In the genomic region with DNA sequence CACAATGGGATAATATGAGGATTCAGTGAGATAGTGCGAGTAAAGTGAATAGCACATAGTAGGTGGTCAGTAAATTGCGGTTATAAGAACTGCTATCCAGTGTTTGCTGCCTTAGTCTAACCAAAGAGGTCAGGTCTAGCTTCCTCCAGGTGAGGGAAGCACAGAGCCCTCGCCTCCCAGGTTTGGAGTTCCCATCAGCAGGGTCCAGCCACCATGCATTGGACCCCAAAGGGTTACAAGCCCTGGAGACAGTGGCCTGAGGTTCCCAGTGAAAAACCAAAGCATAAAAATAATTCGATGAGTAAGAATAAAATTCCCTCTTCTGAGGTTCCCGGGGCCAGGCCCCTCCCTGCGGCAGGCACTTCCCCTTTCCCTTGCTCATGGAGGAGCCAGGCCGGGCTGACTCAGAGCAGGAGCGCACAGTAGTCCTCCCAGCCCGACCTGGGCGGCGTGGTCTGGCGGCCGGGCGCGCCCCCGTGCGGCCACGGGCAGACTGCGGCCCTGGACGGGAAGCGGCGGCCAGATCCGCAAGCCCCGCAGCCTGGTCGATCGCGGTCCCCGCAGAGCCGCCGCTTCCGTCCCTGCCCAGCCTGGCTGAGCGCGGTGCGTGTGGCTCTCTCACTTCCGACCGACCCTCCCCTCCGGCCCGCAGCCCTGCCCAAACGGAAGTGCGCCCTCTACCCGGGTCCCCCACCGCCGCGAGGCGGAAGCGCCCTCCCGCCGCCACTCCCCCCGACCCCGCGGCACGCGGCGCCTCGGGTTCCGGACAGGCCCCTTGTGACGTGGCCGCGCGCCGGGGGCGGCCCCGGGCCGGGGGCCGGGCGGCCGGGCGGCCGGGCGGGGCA, we compare ENCODE assay signal across 1 cellular context.
A peak's percentile ranks its signal among the peaks of the same experiment; 100 is the strongest.
TF ChIP-seq lines count a peak whose summit lies in the region.

A gene (plus strand): TSS at position 845 of the 845 bp plus-strand sequence. CDS start 1,505 bp downstream, outside the sequence.

TF ChIP-seq in HEK293, 187 proteins besides CTCF, POLR2A, EP300 and RAD21 (continued from another document and continues in another):
- TF ChIP-seq ZNF521 (tag by site-specific recombination; IDR thresholded peaks at IDR 0.05) (no peak), ZNF221 (tag by site-specific recombination; IDR thresholded peaks at IDR 0.05; ENCODE audit: borderline replicate concordance) (peak; percentile 7; the same call in 1 of the 2 replicates), KLF1 (tag by site-specific recombination; IDR thresholded peaks at IDR 0.05) (no peak), IKZF3 (tag by site-specific recombination; IDR thresholded peaks at IDR 0.05) (peak; percentile 92), ZFP69B (tag by site-specific recombination; IDR thresholded peaks at IDR 0.05) (0 out of 2 replicates have a peak, but pooled peaks have one; percentile 16), WT1 (tag by site-specific recombination; IDR thresholded peaks at IDR 0.05) (no peak), FEZF1 (tag by site-specific recombination; IDR thresholded peaks at IDR 0.05) (no peak), KLF16 (tag by site-specific recombination; IDR thresholded peaks at IDR 0.05) (peak; percentile 70; the same call in 1 of the 2 replicates), ZBTB17 (tag by site-specific recombination; IDR thresholded peaks at IDR 0.05) (peak; percentile 67), KLF9 (tag by site-specific recombination; IDR thresholded peaks at IDR 0.05; ENCODE audit: low read depth) (peak; percentile 24; the same call in 1 of the 2 replicates), EGR2 (tag by site-specific recombination; IDR thresholded peaks at IDR 0.05; ENCODE audit: low read depth) (no peak), ZNF266 (tag by site-specific recombination; IDR thresholded peaks at IDR 0.05; ENCODE audit: low read depth) (no peak), PRDM1 (tag by site-specific recombination; IDR thresholded peaks at IDR 0.05) (0 out of 2 replicates have a peak, but pooled peaks have one; percentile 18), ZSCAN23 (tag by site-specific recombination; IDR thresholded peaks at IDR 0.05) (no peak), GLIS1 (tag by site-specific recombination; IDR thresholded peaks at IDR 0.05) (peak; percentile 30; the same call in 1 of the 2 replicates), ZNF777 (tag by site-specific recombination; IDR thresholded peaks at IDR 0.05; ENCODE audit: borderline replicate concordance) (no peak), YY1 (tag by site-specific recombination; IDR thresholded peaks at IDR 0.05) (0 out of 2 replicates have a peak, but pooled peaks have one; percentile 43), ZNF140 (tag by site-specific recombination; IDR thresholded peaks at IDR 0.05) (no peak), ZIC2 (tag by site-specific recombination; IDR thresholded peaks at IDR 0.05) (no peak), ZNF629 (tag by site-specific recombination; IDR thresholded peaks at IDR 0.05) (peak; percentile 76), ZNF19 (tag by site-specific recombination; IDR thresholded peaks at IDR 0.05; ENCODE audit: low read depth) (no peak), ZNF48 (tag by site-specific recombination; IDR thresholded peaks at IDR 0.05) (no peak), ZNF37A (tag by site-specific recombination; IDR thresholded peaks at IDR 0.05) (no peak), BCL11A (tag by site-specific recombination; IDR thresholded peaks at IDR 0.05; ENCODE audit: low read depth) (no peak)
- TF ChIP-seq, protein P1, sequence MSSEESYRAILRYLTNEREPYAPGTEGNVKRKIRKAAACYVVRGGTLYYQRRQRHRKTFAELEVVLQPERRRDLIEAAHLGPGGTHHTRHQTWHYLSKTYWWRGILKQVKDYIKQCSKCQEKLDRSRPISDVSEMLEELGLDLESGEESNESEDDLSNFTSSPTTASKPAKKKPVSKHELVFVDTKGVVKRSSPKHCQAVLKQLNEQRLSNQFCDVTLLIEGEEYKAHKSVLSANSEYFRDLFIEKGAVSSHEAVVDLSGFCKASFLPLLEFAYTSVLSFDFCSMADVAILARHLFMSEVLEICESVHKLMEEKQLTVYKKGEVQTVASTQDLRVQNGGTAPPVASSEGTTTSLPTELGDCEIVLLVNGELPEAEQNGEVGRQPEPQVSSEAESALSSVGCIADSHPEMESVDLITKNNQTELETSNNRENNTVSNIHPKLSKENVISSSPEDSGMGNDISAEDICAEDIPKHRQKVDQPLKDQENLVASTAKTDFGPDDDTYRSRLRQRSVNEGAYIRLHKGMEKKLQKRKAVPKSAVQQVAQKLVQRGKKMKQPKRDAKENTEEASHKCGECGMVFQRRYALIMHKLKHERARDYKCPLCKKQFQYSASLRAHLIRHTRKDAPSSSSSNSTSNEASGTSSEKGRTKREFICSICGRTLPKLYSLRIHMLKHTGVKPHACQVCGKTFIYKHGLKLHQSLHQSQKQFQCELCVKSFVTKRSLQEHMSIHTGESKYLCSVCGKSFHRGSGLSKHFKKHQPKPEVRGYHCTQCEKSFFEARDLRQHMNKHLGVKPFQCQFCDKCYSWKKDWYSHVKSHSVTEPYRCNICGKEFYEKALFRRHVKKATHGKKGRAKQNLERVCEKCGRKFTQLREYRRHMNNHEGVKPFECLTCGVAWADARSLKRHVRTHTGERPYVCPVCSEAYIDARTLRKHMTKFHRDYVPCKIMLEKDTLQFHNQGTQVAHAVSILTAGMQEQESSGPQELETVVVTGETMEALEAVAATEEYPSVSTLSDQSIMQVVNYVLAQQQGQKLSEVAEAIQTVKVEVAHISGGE (tag by site-specific recombination; conservative IDR thresholded peaks at IDR 0.05; ENCODE audit: low read depth), result peak; percentile 98
- TF ChIP-seq, protein P2, sequence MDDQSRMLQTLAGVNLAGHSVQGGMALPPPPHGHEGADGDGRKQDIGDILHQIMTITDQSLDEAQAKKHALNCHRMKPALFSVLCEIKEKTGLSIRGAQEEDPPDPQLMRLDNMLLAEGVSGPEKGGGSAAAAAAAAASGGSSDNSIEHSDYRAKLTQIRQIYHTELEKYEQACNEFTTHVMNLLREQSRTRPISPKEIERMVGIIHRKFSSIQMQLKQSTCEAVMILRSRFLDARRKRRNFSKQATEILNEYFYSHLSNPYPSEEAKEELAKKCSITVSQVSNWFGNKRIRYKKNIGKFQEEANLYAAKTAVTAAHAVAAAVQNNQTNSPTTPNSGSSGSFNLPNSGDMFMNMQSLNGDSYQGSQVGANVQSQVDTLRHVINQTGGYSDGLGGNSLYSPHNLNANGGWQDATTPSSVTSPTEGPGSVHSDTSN (CRISPR knock-in tag; IDR thresholded peaks at IDR 0.05), result peak; percentile 88
- TF ChIP-seq, protein P3, sequence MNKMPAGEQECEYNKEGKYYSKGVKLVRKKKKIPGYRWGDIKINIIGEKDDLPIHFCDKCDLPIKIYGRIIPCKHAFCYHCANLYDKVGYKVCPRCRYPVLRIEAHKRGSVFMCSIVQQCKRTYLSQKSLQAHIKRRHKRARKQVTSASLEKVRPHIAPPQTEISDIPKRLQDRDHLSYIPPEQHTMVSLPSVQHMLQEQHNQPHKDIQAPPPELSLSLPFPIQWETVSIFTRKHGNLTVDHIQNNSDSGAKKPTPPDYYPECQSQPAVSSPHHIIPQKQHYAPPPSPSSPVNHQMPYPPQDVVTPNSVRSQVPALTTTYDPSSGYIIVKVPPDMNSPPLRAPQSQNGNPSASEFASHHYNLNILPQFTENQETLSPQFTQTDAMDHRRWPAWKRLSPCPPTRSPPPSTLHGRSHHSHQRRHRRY (tag by site-specific recombination; IDR thresholded peaks at IDR 0.05), result no peak
- TF ChIP-seq, protein P4, sequence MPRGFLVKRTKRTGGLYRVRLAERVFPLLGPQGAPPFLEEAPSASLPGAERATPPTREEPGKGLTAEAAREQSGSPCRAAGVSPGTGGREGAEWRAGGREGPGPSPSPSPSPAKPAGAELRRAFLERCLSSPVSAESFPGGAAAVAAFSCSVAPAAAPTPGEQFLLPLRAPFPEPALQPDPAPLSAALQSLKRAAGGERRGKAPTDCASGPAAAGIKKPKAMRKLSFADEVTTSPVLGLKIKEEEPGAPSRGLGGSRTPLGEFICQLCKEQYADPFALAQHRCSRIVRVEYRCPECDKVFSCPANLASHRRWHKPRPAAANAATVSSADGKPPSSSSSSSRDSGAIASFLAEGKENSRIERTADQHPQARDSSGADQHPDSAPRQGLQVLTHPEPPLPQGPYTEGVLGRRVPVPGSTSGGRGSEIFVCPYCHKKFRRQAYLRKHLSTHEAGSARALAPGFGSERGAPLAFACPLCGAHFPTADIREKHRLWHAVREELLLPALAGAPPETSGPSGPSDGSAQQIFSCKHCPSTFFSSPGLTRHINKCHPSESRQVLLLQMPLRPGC (tag by site-specific recombination; IDR thresholded peaks at IDR 0.05), result 0 out of 2 replicates have a peak, but pooled peaks have one; percentile 33
- TF ChIP-seq, protein P5, sequence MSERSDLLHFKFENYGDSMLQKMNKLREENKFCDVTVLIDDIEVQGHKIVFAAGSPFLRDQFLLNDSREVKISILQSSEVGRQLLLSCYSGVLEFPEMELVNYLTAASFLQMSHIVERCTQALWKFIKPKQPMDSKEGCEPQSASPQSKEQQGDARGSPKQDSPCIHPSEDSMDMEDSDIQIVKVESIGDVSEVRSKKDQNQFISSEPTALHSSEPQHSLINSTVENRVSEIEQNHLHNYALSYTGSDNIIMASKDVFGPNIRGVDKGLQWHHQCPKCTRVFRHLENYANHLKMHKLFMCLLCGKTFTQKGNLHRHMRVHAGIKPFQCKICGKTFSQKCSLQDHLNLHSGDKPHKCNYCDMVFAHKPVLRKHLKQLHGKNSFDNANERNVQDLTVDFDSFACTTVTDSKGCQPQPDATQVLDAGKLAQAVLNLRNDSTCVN (tag by site-specific recombination; optimal IDR thresholded peaks at IDR 0.05), result peak; percentile 88
- TF ChIP-seq, protein P6, sequence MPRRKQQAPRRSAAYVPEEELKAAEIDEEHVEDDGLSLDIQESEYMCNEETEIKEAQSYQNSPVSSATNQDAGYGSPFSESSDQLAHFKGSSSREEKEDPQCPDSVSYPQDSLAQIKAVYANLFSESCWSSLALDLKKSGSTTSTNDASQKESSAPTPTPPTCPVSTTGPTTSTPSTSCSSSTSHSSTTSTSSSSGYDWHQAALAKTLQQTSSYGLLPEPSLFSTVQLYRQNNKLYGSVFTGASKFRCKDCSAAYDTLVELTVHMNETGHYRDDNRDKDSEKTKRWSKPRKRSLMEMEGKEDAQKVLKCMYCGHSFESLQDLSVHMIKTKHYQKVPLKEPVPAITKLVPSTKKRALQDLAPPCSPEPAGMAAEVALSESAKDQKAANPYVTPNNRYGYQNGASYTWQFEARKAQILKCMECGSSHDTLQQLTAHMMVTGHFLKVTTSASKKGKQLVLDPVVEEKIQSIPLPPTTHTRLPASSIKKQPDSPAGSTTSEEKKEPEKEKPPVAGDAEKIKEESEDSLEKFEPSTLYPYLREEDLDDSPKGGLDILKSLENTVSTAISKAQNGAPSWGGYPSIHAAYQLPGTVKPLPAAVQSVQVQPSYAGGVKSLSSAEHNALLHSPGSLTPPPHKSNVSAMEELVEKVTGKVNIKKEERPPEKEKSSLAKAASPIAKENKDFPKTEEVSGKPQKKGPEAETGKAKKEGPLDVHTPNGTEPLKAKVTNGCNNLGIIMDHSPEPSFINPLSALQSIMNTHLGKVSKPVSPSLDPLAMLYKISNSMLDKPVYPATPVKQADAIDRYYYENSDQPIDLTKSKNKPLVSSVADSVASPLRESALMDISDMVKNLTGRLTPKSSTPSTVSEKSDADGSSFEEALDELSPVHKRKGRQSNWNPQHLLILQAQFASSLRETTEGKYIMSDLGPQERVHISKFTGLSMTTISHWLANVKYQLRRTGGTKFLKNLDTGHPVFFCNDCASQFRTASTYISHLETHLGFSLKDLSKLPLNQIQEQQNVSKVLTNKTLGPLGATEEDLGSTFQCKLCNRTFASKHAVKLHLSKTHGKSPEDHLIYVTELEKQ (tag by site-specific recombination; IDR thresholded peaks at IDR 0.05; ENCODE audit: borderline replicate concordance), result no peak
- TF ChIP-seq, protein P7, sequence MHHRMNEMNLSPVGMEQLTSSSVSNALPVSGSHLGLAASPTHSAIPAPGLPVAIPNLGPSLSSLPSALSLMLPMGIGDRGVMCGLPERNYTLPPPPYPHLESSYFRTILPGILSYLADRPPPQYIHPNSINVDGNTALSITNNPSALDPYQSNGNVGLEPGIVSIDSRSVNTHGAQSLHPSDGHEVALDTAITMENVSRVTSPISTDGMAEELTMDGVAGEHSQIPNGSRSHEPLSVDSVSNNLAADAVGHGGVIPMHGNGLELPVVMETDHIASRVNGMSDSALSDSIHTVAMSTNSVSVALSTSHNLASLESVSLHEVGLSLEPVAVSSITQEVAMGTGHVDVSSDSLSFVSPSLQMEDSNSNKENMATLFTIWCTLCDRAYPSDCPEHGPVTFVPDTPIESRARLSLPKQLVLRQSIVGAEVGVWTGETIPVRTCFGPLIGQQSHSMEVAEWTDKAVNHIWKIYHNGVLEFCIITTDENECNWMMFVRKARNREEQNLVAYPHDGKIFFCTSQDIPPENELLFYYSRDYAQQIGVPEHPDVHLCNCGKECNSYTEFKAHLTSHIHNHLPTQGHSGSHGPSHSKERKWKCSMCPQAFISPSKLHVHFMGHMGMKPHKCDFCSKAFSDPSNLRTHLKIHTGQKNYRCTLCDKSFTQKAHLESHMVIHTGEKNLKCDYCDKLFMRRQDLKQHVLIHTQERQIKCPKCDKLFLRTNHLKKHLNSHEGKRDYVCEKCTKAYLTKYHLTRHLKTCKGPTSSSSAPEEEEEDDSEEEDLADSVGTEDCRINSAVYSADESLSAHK (tag by site-specific recombination; IDR thresholded peaks at IDR 0.05), result no peak
- TF ChIP-seq, protein P8, sequence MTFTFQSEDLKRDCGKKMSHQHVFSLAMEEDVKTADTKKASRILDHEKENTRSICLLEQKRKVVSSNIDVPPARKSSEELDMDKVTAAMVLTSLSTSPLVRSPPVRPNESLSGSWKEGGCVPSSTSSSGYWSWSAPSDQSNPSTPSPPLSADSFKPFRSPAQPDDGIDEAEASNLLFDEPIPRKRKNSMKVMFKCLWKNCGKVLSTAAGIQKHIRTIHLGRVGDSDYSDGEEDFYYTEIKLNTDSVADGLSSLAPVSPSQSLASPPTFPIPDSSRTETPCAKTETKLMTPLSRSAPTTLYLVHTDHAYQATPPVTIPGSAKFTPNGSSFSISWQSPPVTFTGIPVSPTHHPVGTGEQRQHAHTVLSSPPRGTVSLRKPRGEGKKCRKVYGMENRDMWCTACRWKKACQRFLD (tag by site-specific recombination; IDR thresholded peaks at IDR 0.05), result no peak
- TF ChIP-seq, protein P9, sequence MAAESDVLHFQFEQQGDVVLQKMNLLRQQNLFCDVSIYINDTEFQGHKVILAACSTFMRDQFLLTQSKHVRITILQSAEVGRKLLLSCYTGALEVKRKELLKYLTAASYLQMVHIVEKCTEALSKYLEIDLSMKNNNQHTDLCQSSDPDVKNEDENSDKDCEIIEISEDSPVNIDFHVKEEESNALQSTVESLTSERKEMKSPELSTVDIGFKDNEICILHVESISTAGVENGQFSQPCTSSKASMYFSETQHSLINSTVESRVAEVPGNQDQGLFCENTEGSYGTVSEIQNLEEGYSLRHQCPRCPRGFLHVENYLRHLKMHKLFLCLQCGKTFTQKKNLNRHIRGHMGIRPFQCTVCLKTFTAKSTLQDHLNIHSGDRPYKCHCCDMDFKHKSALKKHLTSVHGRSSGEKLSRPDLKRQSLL (tag by site-specific recombination; IDR thresholded peaks at IDR 0.05), result peak; percentile 29; the same call in 1 of the 2 replicates
- TF ChIP-seq, protein P10, sequence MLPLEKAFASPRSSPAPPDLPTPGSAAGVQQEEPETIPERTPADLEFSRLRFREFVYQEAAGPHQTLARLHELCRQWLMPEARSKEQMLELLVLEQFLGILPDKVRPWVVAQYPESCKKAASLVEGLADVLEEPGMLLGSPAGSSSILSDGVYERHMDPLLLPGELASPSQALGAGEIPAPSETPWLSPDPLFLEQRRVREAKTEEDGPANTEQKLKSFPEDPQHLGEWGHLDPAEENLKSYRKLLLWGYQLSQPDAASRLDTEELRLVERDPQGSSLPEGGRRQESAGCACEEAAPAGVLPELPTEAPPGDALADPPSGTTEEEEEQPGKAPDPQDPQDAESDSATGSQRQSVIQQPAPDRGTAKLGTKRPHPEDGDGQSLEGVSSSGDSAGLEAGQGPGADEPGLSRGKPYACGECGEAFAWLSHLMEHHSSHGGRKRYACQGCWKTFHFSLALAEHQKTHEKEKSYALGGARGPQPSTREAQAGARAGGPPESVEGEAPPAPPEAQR (tag by site-specific recombination; IDR thresholded peaks at IDR 0.05), result peak; percentile 62; the same call in 1 of the 2 replicates
